13 cellular contexts compared by ENCODE assay signal in genomic region chr14:81449114-81449513, GRCh38. TPM values are rescaled to one million over a fixed set of nuclear protein-coding genes. Genes with fewer than 3 reads are reported as not detected.
A peak's percentile ranks its signal among the peaks of the same experiment; 100 is the strongest.
DNase-seq lines count a peak whose midpoint lies in the region; TF ChIP-seq lines count a peak whose summit lies in the region.
"Had no signal": no experiment of that assay in that cellular context is flagged by ENCODE, and none has a peak within 500 bp of the region (broad histone marks: within the 10 kb centered on the region; RNA-seq: fewer than 3 reads in every experiment).

No MANE protein-coding gene starts in this region.

- DNase-seq in DMS 273 (lab: John Stamatoyannopoulos, UW; ENCODE audit: unreplicated experiment) (peak; percentile 57), DMS 273 treated with DMSO at 0.1 percent for 48 hours (lab: John Stamatoyannopoulos, UW) (no peak), fibroblast of peridontal ligament (ENCODE audit: extremely low read depth) (peak; percentile 63), midbrain (lab: John Stamatoyannopoulos, UW) (peak; percentile 16), testis (peak; percentile 58), cerebellar nuclear complex (lab: John Stamatoyannopoulos, UW) (no peak), BE2C (no peak), NCI-H510A treated with DMSO at 0.1 percent for 48 hours (lab: John Stamatoyannopoulos, UW) (no peak)
- DNase-seq: activated CD8-positive, alpha-beta memory T cell treated with anti-CD3 and anti-CD28 coated beads, Interleukin-2, amount 50 U/mL, for 4 hours; activated naive CD4-positive, alpha-beta T cell treated with anti-CD3 and anti-CD28 coated beads, Interleukin-2, amount 50 U/mL, for 16 hours; central memory CD4-positive, alpha-beta T cell; NCI-H1105 treated with DMSO at 0.1 percent for 48 hours had no signal

- H3K27ac ChIP-seq in testis, result peak overlapping the region in 1 of 2 donors; percentile 32
- H3K27ac ChIP-seq: 22Rv1 had no signal

- no peak for TF ChIP-seq CTCF in testis (IDR thresholded peaks at IDR 0.05)
- no peak for TF ChIP-seq CTCF in BE2C (IDR thresholded peaks at IDR 0.05; ENCODE audit: low read depth, low read length)

- H3K27me3 ChIP-seq in testis (no peaks in the 10 kb centered on the region), BE2C (no peaks in the 10 kb centered on the region)

- intact Hi-C loops in testis (cut with DNase I; ENCODE audit: low total_unique reads), result no loop called here

- H3K4me3 ChIP-seq in testis (no peak overlapping the region), BE2C (ENCODE audit: low read depth, low read length) (no peak overlapping the region)

- H3K4me1 ChIP-seq in testis, result peaks cover 20% of the 10 kb centered on the region
- H3K4me1 ChIP-seq in BE2C, result peaks cover 16% of the 10 kb centered on the region

- H3K36me3 ChIP-seq in testis (ENCODE audit: low read depth, missing control alignments) (no peaks in the 10 kb centered on the region), BE2C (no peaks in the 10 kb centered on the region)

- H3K9me3 ChIP-seq in testis, result no peaks in the 10 kb centered on the region
- H3K9me3 ChIP-seq in BE2C, result no peaks in the 10 kb centered on the region

- WGBS in testis, 2 donors, result 43 to 65% methylated on average over 4 of the region's 4 CpGs

- no peak for TF ChIP-seq POLR2A in testis (IDR thresholded peaks at IDR 0.05)

RNA-seq across cellular contexts. Expression of gene STON2, which starts 49.0 kb away (rescaled TPM):
- 10 to 100 TPM; 22.8 to 38.5 TPM for total RNA-seq in testis
- 8.3 TPM for polyA plus RNA-seq in testis (ENCODE audit: insufficient read depth, low read depth, low replicate concordance)
- 6.8 TPM for polyA plus RNA-seq in BE2C (2012; ENCODE audit: insufficient read depth, insufficient read length, low read depth)

Comparison
In these comparisons a context has a peak if more than half of its experiments do, and no peak if none do; other contexts are left out.
1. DNase-seq: peak in DMS 273 (single experiment), fibroblast of peridontal ligament (single experiment), midbrain (single experiment) and testis (single experiment); none in DMS 273 treated with DMSO at 0.1 percent for 48 hours (single experiment), cerebellar nuclear complex (0 of 2), BE2C (single experiment) and NCI-H510A treated with DMSO at 0.1 percent for 48 hours (single experiment).